8 cellular contexts compared by ENCODE assay signal in genomic region chr19:46748325-46749109, GRCh38. TPM values are rescaled to one million over a fixed set of nuclear protein-coding genes. Genes with fewer than 3 reads are reported as not detected.
DNase-seq lines count a peak whose midpoint lies in the region; ATAC-seq, FAIRE-seq and TF ChIP-seq lines count a peak whose summit lies in the region.

No MANE protein-coding gene starts in this region.

- H3K9ac ChIP-seq in smooth muscle cell (ENCODE audit: low read depth) = no peak overlapping the region

- no peaks in the 10 kb centered on the region for H3F3A ChIP-seq in smooth muscle cell (ENCODE audit: low read depth)

- peak in 1 of 2 experiments; percentile 50; a peak in 3 of 6 replicates for ATAC-seq in A549
- no peak for ATAC-seq in gastroesophageal sphincter

- peaks cover 29% of the 10 kb centered on the region for H3K79me2 ChIP-seq in smooth muscle cell (ENCODE audit: low read depth)

- H3K9me3 ChIP-seq in A549 (no peaks in the 10 kb centered on the region), gastroesophageal sphincter (no peaks in the 10 kb centered on the region), smooth muscle cell (replicated peaks; ENCODE audit: low read depth) (no peaks in the 10 kb centered on the region)

- 71% methylated on average over 21 of the region's 21 CpGs for WGBS in A549 (ENCODE audit: missing lambda C conversion rate)
- 81% methylated on average over 17 of the region's 21 CpGs; no CpG with 5 or more reads in 1 of the 2 donors for WGBS in gastroesophageal sphincter (ENCODE audit: low coverage in 1 of 2), 2 donors
- 87% methylated on average over 21 of the region's 21 CpGs for WGBS in smooth muscle cell (ENCODE audit: low lambda C conversion rate)

- H3K4me1 ChIP-seq in A549 = peaks cover 17% of the 10 kb centered on the region
- peaks cover 0 to 42% (median 23%) of the 10 kb centered on the region in 3 donors for H3K4me1 ChIP-seq in gastroesophageal sphincter
- H3K4me1 ChIP-seq in smooth muscle cell (ENCODE audit: low read depth) = peaks cover 8% of the 10 kb centered on the region

- peak; percentile 31 to 54; a peak in 2 of 5 replicates for TF ChIP-seq RAD21 in A549 (conservative IDR thresholded peaks at IDR 0.05 in 1 of 2, IDR thresholded peaks at IDR 0.05 in 1 of 2)

- TF ChIP-seq POLR2A in A549 (IDR thresholded peaks at IDR 0.05; ENCODE audit: low read length) = no peak
- TF ChIP-seq POLR2A in gastroesophageal sphincter (IDR thresholded peaks at IDR 0.05) = no peak

- peaks cover 0 to 42% of the 10 kb centered on the region in 2 donors for H3K36me3 ChIP-seq in gastroesophageal sphincter
- H3K36me3 ChIP-seq in smooth muscle cell (ENCODE audit: low read depth) = no peaks in the 10 kb centered on the region

- POLR2A ChIA-PET in A549 (lab: Yijun Ruan, JAX) (no interaction called here), RWPE1 (lab: Yijun Ruan, JAX; ENCODE audit: low non-redundant PET) (no interaction called here)

- CTCF ChIA-PET in A549 (lab: Yijun Ruan, JAX) (interaction anchor here (0.6 to 28.2 kb wide), 35 partner anchors 10 to 381 kb away, joined by 3 to 1222 read pairs (median 5); partner anchors contain the start of genes AP2S1 and SLC1A5), RWPE1 (lab: Yijun Ruan, JAX) (interaction anchor here (0.6 to 3.0 kb wide), 4 partner anchors 18 to 112 kb away, joined by 4 to 14 read pairs (median 5); partner anchors contain the start of gene ARHGAP35)

- H3K4me3 ChIP-seq in A549 (no peak overlapping the region), gastroesophageal sphincter (no peak overlapping the region), smooth muscle cell (no peak overlapping the region)

- peaks cover 21% of the 10 kb centered on the region for H4K20me1 ChIP-seq in smooth muscle cell (ENCODE audit: low read depth)

- DNase-seq in A549 (ENCODE audit: low read depth in 1 of 2, low spot score in 1 of 2) (peak; percentile 75 to 82), GM20000 (ENCODE audit: low spot score) (peak; percentile 77), RWPE1 (ENCODE audit: low spot score) (no peak), smooth muscle cell (lab: John Stamatoyannopoulos, UW; ENCODE audit: unreplicated experiment) (peak; percentile 24), middle frontal gyrus (ENCODE audit: extremely low spot score, low spot score) (no peak), glomerular visceral epithelial cell (ENCODE audit: extremely low spot score) (no peak)
- peak; percentile 68 for DNase-seq in activated T-helper 9 cell treated with anti-CD3 and anti-CD28 coated beads, Interleukin-2, amount 50 U/mL, for 16 hours (ENCODE audit: low read depth)

- no peak overlapping the region for H3K27ac ChIP-seq in A549
- H3K27ac ChIP-seq in RWPE1 = peak overlapping the region; percentile 43
- H3K27ac ChIP-seq in gastroesophageal sphincter = no peak overlapping the region
- no peak overlapping the region for H3K27ac ChIP-seq in smooth muscle cell (ENCODE audit: low read depth)

- H3K27me3 ChIP-seq in gastroesophageal sphincter = no peaks in the 10 kb centered on the region
- no peaks in the 10 kb centered on the region for H3K27me3 ChIP-seq in smooth muscle cell (ENCODE audit: low read depth)

- H2AFZ ChIP-seq in smooth muscle cell (ENCODE audit: low read depth) = no peak overlapping the region

- TF ChIP-seq EP300 in A549 (IDR thresholded peaks at IDR 0.05) (no peak), gastroesophageal sphincter (IDR thresholded peaks at IDR 0.05) (no peak)

- TF ChIP-seq CTCF in A549 (IDR thresholded peaks at IDR 0.05) (peak; percentile 92), GM20000 (IDR thresholded peaks at IDR 0.05; ENCODE audit: extremely low read depth, missing control alignments) (peak; percentile 48), RWPE1 (conservative IDR thresholded peaks at IDR 0.05; ENCODE audit: low read depth) (peak; percentile 69), gastroesophageal sphincter (IDR thresholded peaks at IDR 0.05) (peak in 3 of 4 experiments; percentile 59 to 77 (median 64)), smooth muscle cell (IDR thresholded peaks at IDR 0.05; ENCODE audit: borderline replicate concordance, insufficient read depth, poor library complexity, severe bottlenecking) (peak; percentile 79)

- FAIRE-seq in A549 (lab: Jason Lieb, UNC) = no peak

- H3K4me2 ChIP-seq in A549 (no peak overlapping the region), smooth muscle cell (no peak overlapping the region)

TF ChIP-seq in A549, 52 proteins besides CTCF, POLR2A, EP300 and RAD21 (continues in another document):
- TF ChIP-seq BCL3 (IDR thresholded peaks at IDR 0.05) (no peak), HDAC2 (IDR thresholded peaks at IDR 0.05) (no peak), ZC3H11A (IDR thresholded peaks at IDR 0.05) (no peak), RNF2 (IDR thresholded peaks at IDR 0.05; ENCODE audit: borderline replicate concordance, low read depth) (no peak), KDM1A (IDR thresholded peaks at IDR 0.05; ENCODE audit: low read depth) (peak; percentile 87), HES2 (IDR thresholded peaks at IDR 0.05) (no peak), USF2 (IDR thresholded peaks at IDR 0.05) (no peak), JUN (IDR thresholded peaks at IDR 0.05) (no peak)

RNA-seq across cellular contexts. Expression of gene STRN4, which starts 2.3 kb away (rescaled TPM):
- polyA plus RNA-seq in A549 (2011; rRNA removed) (62.8 and 66.2 TPM in 2 replicates), A549 (2017; fragmentation: RNase III; extraction: RNeasy Plus Mini Kit Qiagen cat#74134 plus additional on column Dnase treatment) (70.0 to 72.9 TPM (median 71.0 TPM) in 3 replicates), smooth muscle cell (69.1 and 72.1 TPM in 2 replicates)
- 192 and 270 TPM in 2 replicates for polyA plus RNA-seq in A549 (2012; cell fraction: cytosol; rRNA removed)
- polyA plus RNA-seq in A549 (2012; cell fraction: nucleus; rRNA removed) = 380 and 588 TPM in 2 replicates
- polyA minus RNA-seq in A549 (2011; rRNA and poly(A)+ RNA removed) = 65.2 and 89.1 TPM in 2 replicates
- total RNA-seq in gastroesophageal sphincter (100 to 1,000 TPM in 1 of 4 donors, 10 to 100 TPM in 3; 64.6 to 109 (median 90.4) TPM), smooth muscle cell (47.1 and 55.7 TPM in 2 replicates)

RNA-seq across cellular contexts. Expression of gene FKRP, which starts 2.7 kb away (rescaled TPM):
- 14.7 and 16.4 TPM in 2 replicates for polyA plus RNA-seq in A549 (2011; rRNA removed)
- 23.9 and 34.0 TPM in 2 replicates for polyA plus RNA-seq in A549 (2012; cell fraction: cytosol; rRNA removed)
- 75.2 and 82.8 TPM in 2 replicates for polyA plus RNA-seq in A549 (2012; cell fraction: nucleus; rRNA removed)
- 18.4 to 20.2 TPM (median 18.8 TPM) in 3 replicates for polyA plus RNA-seq in A549 (2017; fragmentation: RNase III; extraction: RNeasy Plus Mini Kit Qiagen cat#74134 plus additional on column Dnase treatment)
- 10.6 and 13.3 TPM in 2 replicates for polyA minus RNA-seq in A549 (2011; rRNA and poly(A)+ RNA removed)
- total RNA-seq in gastroesophageal sphincter = 10 to 100 TPM; 18.7 to 22.5 (median 20.3) TPM
- 13.8 and 35.2 TPM in 2 replicates for total RNA-seq in smooth muscle cell
- 18.9 and 27.2 TPM in 2 replicates for polyA plus RNA-seq in smooth muscle cell

RNA-seq across cellular contexts. Expression of gene PRKD2, which starts 31.6 kb away (rescaled TPM):
- polyA plus RNA-seq in A549 (2011; rRNA removed) (8.3 and 10.4 TPM in 2 replicates), A549 (2017; fragmentation: RNase III; extraction: RNeasy Plus Mini Kit Qiagen cat#74134 plus additional on column Dnase treatment) (21.7 to 25.8 TPM (median 24.6 TPM) in 3 replicates), smooth muscle cell (34.6 and 45.9 TPM in 2 replicates)
- polyA plus RNA-seq in A549 (2012; cell fraction: cytosol; rRNA removed) = 20.7 and 21.5 TPM in 2 replicates
- polyA plus RNA-seq in A549 (2012; cell fraction: nucleus; rRNA removed) = 43.5 and 59.2 TPM in 2 replicates
- 22.8 and 23.8 TPM in 2 replicates for polyA minus RNA-seq in A549 (2011; rRNA and poly(A)+ RNA removed)
- total RNA-seq in gastroesophageal sphincter (10 to 100 TPM; 15.2 to 33.6 (median 19.7) TPM), smooth muscle cell (8.6 and 24.2 TPM in 2 replicates)

RNA-seq across cellular contexts. Expression of gene SLC1A5, which starts 39.9 kb away (rescaled TPM):
- polyA plus RNA-seq in A549 (2011; rRNA removed) = 302 and 306 TPM in 2 replicates
- polyA plus RNA-seq in A549 (2012; cell fraction: cytosol; rRNA removed) = 195 and 237 TPM in 2 replicates
- polyA plus RNA-seq in A549 (2012; cell fraction: nucleus; rRNA removed) = 457 and 532 TPM in 2 replicates
- 184 to 200 TPM (median 189 TPM) in 3 replicates for polyA plus RNA-seq in A549 (2017; fragmentation: RNase III; extraction: RNeasy Plus Mini Kit Qiagen cat#74134 plus additional on column Dnase treatment)
- polyA minus RNA-seq in A549 (2011; rRNA and poly(A)+ RNA removed) = 366 and 376 TPM in 2 replicates
- 10 to 100 TPM; 16.2 to 56.7 (median 38.8) TPM for total RNA-seq in gastroesophageal sphincter
- 101 TPM in 2 replicates for total RNA-seq in smooth muscle cell
- 224 and 231 TPM in 2 replicates for polyA plus RNA-seq in smooth muscle cell

Comparison
In these comparisons a context has a peak if more than half of its experiments do, and no peak if none do; other contexts are left out.
1. DNase-seq: peak in A549 (2 of 2), GM20000 (single experiment), activated T-helper 9 cell treated with anti-CD3 and anti-CD28 coated beads, Interleukin-2, amount 50 U/mL, for 16 hours (single experiment) and smooth muscle cell (single experiment); none in RWPE1 (single experiment), middle frontal gyrus (single experiment) and glomerular visceral epithelial cell (single experiment).
2. Peak in every context shown above with its lines, with median percentiles within 50 percentile points of each other: CTCF ChIP-seq.